In the genomic region with DNA sequence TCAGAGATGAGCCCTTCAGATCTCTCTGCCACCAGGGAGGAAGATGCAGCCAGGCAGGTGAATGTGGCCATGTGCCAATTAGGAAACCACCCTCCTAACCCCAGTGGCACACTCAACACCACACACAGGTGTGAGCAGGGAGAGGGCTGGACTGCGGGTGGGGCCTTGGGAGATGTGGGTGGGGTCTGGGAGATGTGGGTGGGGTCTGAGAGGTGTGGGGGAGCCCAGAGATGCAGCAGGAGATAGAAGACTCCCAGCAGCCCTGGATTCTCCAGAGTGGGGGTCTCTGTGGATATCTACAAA, we compare ENCODE assay signal across 22 cellular contexts. TPM values are rescaled to one million over a fixed set of nuclear protein-coding genes. Genes with fewer than 3 reads are reported as not detected.
"Had no signal": no experiment of that assay in that cellular context is flagged by ENCODE, and none has a peak within 500 bp of the region (broad histone marks: within the 10 kb centered on the region; RNA-seq: fewer than 3 reads in every experiment).

No MANE protein-coding gene starts in this region.

- H3K36me3 ChIP-seq: neural progenitor cell, right lobe of liver, upper lobe of left lung, uterus had no signal

- ATAC-seq: left colon; left ventricle myocardium superior; natural killer cell treated with Interleukin-12 subunit alpha and Interleukin-12 subunit beta and Interleukin-15 and Interleukin-18, amount 100 ng/mL, for 72 hours; psoas muscle; right lobe of liver; stimulated activated memory B cell treated with anti-CD40 and anti-IgM and Interleukin-4, amounts not matched to agents 10 μg/mL and 1 μg/mL and 100 μg/mL, for 72 hours had no signal

- H3K9me3 ChIP-seq: right lobe of liver had no signal

- H3K27me3 ChIP-seq: hepatocyte, neural progenitor cell, right lobe of liver, tibial artery, upper lobe of left lung, uterus had no signal

- DNase-seq: effector CD8-positive, alpha-beta T cell; foreskin melanocyte; head of caudate nucleus; kidney; left colon; left ventricle myocardium superior; mesenchymal stem cell; midbrain; retina; right lobe of liver; stimulated activated CD4-positive, alpha-beta T cell treated with anti-CD3 and anti-CD28 coated beads, Interleukin-15, amount 100 ng/mL, for 24 hours; stimulated activated CD4-positive, alpha-beta T cell treated with anti-CD3 and anti-CD28 coated beads, Interleukin-1b, Interleukin-23, amount 100 ng/mL, for 48 hours; stimulated activated CD4-positive, alpha-beta T cell treated with anti-CD3 and anti-CD28 coated beads, Interleukin-4, amount 100 ng/mL, for 24 hours; tibial artery; uterus had no signal

- H3K4me3 ChIP-seq: hepatocyte, lung, neural progenitor cell, psoas muscle, right lobe of liver, tibial artery, upper lobe of left lung, uterus had no signal

- H3K27ac ChIP-seq: hepatocyte, neural progenitor cell, psoas muscle, right lobe of liver, tibial artery, upper lobe of left lung, uterus had no signal

- H3K4me1 ChIP-seq: neural progenitor cell, psoas muscle, right lobe of liver, tibial artery, upper lobe of left lung, uterus had no signal

RNA-seq across cellular contexts. Expression of gene COL6A1, which starts 43.2 kb away (rescaled TPM):
- total RNA-seq: natural killer cell treated with Interleukin-12 subunit alpha and Interleukin-12 subunit beta and Interleukin-15 and Interleukin-18, amount 100 ng/mL, for 72 hours had no signal
